8 cellular contexts compared by ENCODE assay signal in genomic region chr15:81000626-81001179, GRCh38. TPM values are rescaled to one million over a fixed set of nuclear protein-coding genes. Genes with fewer than 3 reads are reported as not detected.
DNase-seq lines count a peak whose midpoint lies in the region; ATAC-seq and TF ChIP-seq lines count a peak whose summit lies in the region.

TSS of gene TLNRD1 (plus strand) at chr15:81000923. CDS start at chr15:81002272, 1,349 bp downstream.

- TF ChIP-seq CTCF in PC-3 (conservative IDR thresholded peaks at IDR 0.05; ENCODE audit: low read depth, low read length) = no peak

- H3K27ac ChIP-seq in PC-3 (ENCODE audit: low read length) = peak within 1 kb of the TSS; percentile 74
- peak within 1 kb of the TSS; percentile 97 for H3K27ac ChIP-seq in epithelial cell of prostate

- H3K27ac Mint-ChIP-seq in IgD-negative memory B cell = peak within 1 kb of the TSS; percentile 98 to 99 (median 98)

- H4K20me1 ChIP-seq in PC-3 (ENCODE audit: low read length) = peaks cover 11% of the 10 kb centered on the region; the same call in 1 of the 2 replicates

- ATAC-seq in GM21528 (IDR thresholded peaks at IDR 0.05; ENCODE audit: low FRiP score, unreplicated experiment) (peak; percentile 68), PC-3 (peak; percentile 64)

- peak within 1 kb of the TSS; percentile 89 for H3K9ac ChIP-seq in PC-3 (ENCODE audit: low read length)

- H2AFZ ChIP-seq in PC-3 (ENCODE audit: low read length) = peak within 1 kb of the TSS; percentile 92

- H3K9me3 Mint-ChIP-seq in IgD-negative memory B cell = peaks cover 0 to 2% (median 2%) of the 10 kb centered on the region in 3 donors

- H3K27me3 ChIP-seq in PC-3 (ENCODE audit: low read length) = no peaks in the 10 kb centered on the region

- peak within 1 kb of the TSS; percentile 94 for H3K4me2 ChIP-seq in PC-3 (ENCODE audit: low read length)

- peaks cover 40% of the 10 kb centered on the region for H3K4me1 ChIP-seq in PC-3 (ENCODE audit: insufficient read depth, low read length)

- POLR2A ChIA-PET in PC-3 (lab: Charles Lee; ENCODE audit: unreplicated experiment) = interaction anchor here (0.6 kb wide), 3 partner anchors 108 to 262 kb away, joined by 3 to 11 read pairs (median 4); no protein-coding TSS in a partner anchor

- peaks cover 50% of the 10 kb centered on the region for H3K79me2 ChIP-seq in PC-3 (ENCODE audit: low read length)

- no peaks in the 10 kb centered on the region for H3K36me3 ChIP-seq in PC-3 (ENCODE audit: low read depth, low read length)

- no peaks in the 10 kb centered on the region for H3K9me3 ChIP-seq in PC-3 (ENCODE audit: low read length)

- CTCF ChIA-PET in PC-3 (lab: Charles Lee) = interaction anchor here (0.6 kb wide), 1 partner anchor 579 kb away, joined by 5 read pairs; no protein-coding TSS in a partner anchor

- BruUV-seq in PC-3 (replicated peaks; lab: Mats Ljungman, UMichigan) = no TSS peak

- H3K4me3 ChIP-seq in PC-3 (ENCODE audit: low read length) = peak within 1 kb of the TSS; percentile 89

- H3F3A ChIP-seq in PC-3 (ENCODE audit: low read length, unreplicated experiment) = no peaks in the 10 kb centered on the region

- peak; percentile 91 for DNase-seq in DMS 273 (lab: John Stamatoyannopoulos, UW; ENCODE audit: unreplicated experiment)
- peak; percentile 88 for DNase-seq in PC-3
- DNase-seq in activated T-cell treated with anti-CD3 and anti-CD28 coated beads for 4 hours = peak; percentile 71
- peak; percentile 67 for DNase-seq in epithelial cell of prostate (ENCODE audit: low read depth, low spot score)
- DNase-seq in mucosa of gallbladder (ENCODE audit: low spot score) = peak; percentile 90
- DNase-seq in stimulated activated CD8-positive, alpha-beta memory T cell treated with anti-CD3 and anti-CD28 coated beads, Interleukin-4, amount 100 ng/mL, for 24 hours (ENCODE audit: low read depth) = peak; percentile 73

- intact Hi-C loops in PC-3 (cut with micrococcal nuclease) = loop anchor here (10.0 kb wide), 1 partner anchor 264 kb away; no protein-coding TSS in a partner anchor

- peak within 1 kb of the TSS; percentile 95 to 96 (median 96) for H3K4me3 Mint-ChIP-seq in IgD-negative memory B cell

- peaks cover 32 to 44% (median 33%) of the 10 kb centered on the region in 3 donors for H3K4me1 Mint-ChIP-seq in IgD-negative memory B cell

- peaks cover 3% of the 10 kb centered on the region for H3K36me3 Mint-ChIP-seq in IgD-negative memory B cell

- no peaks in the 10 kb centered on the region for H3K9me2 ChIP-seq in PC-3 (replicated peaks; ENCODE audit: low read length)

- H3K27me3 Mint-ChIP-seq in IgD-negative memory B cell = no peaks in the 10 kb centered on the region

RNA-seq across cellular contexts. Expression of gene TLNRD1, which starts in this region (rescaled TPM):
- polyA plus RNA-seq in IgD-negative memory B cell = 4.6 TPM
- total RNA-seq in PC-3 (2014; rRNA removed) (17.8 and 29.9 TPM in 2 replicates), mucosa of gallbladder (26.0 TPM)

Comparison
In these comparisons a context has a peak if more than half of its experiments do, and no peak if none do; other contexts are left out.
1. Peak in every context shown above with its lines: DNase-seq, ATAC-seq, H3K4me3 ChIP-seq and H3K27ac ChIP-seq.